Comparison of ENCODE assay signal across 8 cellular contexts in the genomic region with DNA sequence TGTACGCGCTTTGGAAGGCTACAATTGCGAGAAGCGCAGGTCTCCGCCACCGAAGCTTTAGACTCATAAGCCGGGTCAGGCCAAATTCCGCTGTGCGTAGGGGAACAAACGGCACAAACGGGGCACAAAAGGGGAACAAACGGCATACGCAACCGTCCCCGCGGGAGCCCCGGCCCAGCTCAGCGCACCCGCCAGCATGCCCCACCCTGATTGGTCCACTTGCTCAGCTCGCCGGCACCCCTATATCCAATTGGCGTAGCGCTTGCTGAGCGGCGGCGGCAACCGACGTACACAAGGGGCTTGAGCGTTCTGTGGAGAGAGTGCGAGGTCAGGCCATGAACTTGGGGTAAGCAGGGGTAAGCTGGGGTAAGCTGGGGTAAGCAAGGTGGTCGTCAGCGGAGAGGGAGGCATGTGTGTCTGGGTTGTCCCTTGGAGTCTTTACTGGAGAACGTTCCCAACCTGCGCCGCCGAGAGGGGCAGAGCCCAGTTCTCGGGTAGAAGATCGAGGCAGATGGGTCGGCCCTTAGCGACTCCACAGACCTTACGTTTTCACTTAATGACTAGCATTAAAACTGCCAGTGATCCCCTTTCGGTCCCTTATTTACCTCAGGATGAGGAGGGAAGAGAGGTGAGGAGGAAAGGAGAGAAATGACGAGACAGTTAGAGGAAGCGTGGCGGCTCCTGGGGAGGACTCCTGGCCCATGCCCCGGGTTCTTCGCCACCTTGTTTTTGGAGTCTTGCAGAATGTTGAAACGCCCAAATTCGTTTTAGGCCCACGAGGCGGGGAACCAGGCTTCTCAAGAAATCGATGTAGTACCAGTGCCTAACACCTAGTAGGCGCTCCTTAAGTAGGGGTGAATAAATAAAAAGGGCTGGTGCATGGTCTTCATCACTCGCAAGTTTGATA. TPM values are rescaled to one million over a fixed set of nuclear protein-coding genes. Genes with fewer than 3 reads are reported as not detected.
DNase-seq lines count a peak whose midpoint lies in the region; ATAC-seq and TF ChIP-seq lines count a peak whose summit lies in the region.

A gene (plus strand): TSS at position 268 of the 907 bp plus-strand sequence. CDS start 68 bp downstream, at position 336.

- in situ Hi-C loops in GM13976 (cut with MboI; ENCODE audit: low sequenced_read_pairs, unreplicated experiment) = no loop called here

- ATAC-seq in HG02852 (IDR thresholded peaks at IDR 0.05; ENCODE audit: unreplicated experiment) (peak; percentile 100), T-cell (replicated peaks in 1 of 4) (peak; percentile 94 to 98 (median 97)), left cardiac atrium (peak; percentile 100), upper lobe of right lung (peak; percentile 100)

- no peaks in the 10 kb centered on the region for H3K27me3 ChIP-seq in adrenal gland
- no peaks in the 10 kb centered on the region for H3K27me3 ChIP-seq in upper lobe of right lung

- POLR2A ChIA-PET in T-cell (lab: Charles Lee) = interaction anchor here (0.5 to 2.0 kb wide), 8 partner anchors 36 to 125 kb away, joined by 3 to 10 read pairs (median 4); no protein-coding TSS in a partner anchor

- CTCF ChIA-PET in T-cell (lab: Charles Lee) = interaction anchor here in 1 of 2 donors (0.7 to 2.0 kb wide), 9 partner anchors 9 to 245 kb away, joined by 3 to 16 read pairs (median 4); a partner anchor contains a TSS

- H3K36me3 ChIP-seq in adrenal gland (replicated peaks in 1 of 2) (peaks cover 0 to 11% of the 10 kb centered on the region in 2 donors), upper lobe of right lung (peaks cover 31% of the 10 kb centered on the region)

- H3K4me3 Mint-ChIP-seq in T-cell = peak within 1 kb of the TSS; percentile 94 to 97 (median 97)

- H3K9me3 Mint-ChIP-seq in T-cell = peaks cover 0 to 4% (median 0%) of the 10 kb centered on the region in 3 donors

- peaks cover 33 to 45% (median 35%) of the 10 kb centered on the region in 3 donors for H3K4me1 Mint-ChIP-seq in T-cell

- H3K9me3 ChIP-seq in adrenal gland (replicated peaks in 1 of 3) = no peaks in the 10 kb centered on the region
- no peaks in the 10 kb centered on the region for H3K9me3 ChIP-seq in upper lobe of right lung

- intact Hi-C loops in adrenal gland (cut with DNase I) (no loop called here), left cardiac atrium (cut with DNase I) (no loop called here), posterior vena cava (cut with DNase I) (no loop called here), upper lobe of right lung (cut with DNase I) (no loop called here)

- TF ChIP-seq CTCF in GM13976 (IDR thresholded peaks at IDR 0.05; ENCODE audit: borderline replicate concordance, control extremely low read depth, extremely low read depth, insufficient read depth, missing control alignments) (peak; percentile 57), adrenal gland (IDR thresholded peaks at IDR 0.05) (peak; percentile 47 to 69 (median 60)), upper lobe of right lung (IDR thresholded peaks at IDR 0.05) (peak; percentile 73)

- H3K4me1 ChIP-seq in adrenal gland (replicated peaks in 1 of 2) (peaks cover 9 to 21% of the 10 kb centered on the region in 2 donors), upper lobe of right lung (peaks cover 11% of the 10 kb centered on the region)

- H3K36me3 Mint-ChIP-seq in T-cell = peaks cover 15% of the 10 kb centered on the region

- H3K27ac Mint-ChIP-seq in T-cell = peak within 1 kb of the TSS; percentile 97 to 98

- H3K27me3 Mint-ChIP-seq in T-cell = no peaks in the 10 kb centered on the region

- H3K27ac ChIP-seq in adrenal gland (peak within 1 kb of the TSS; percentile 50 to 97 (median 82)), upper lobe of right lung (peak within 1 kb of the TSS; percentile 93)

- 0 to 1% (median 1%) methylated on average over 33 to 54 of the region's 54 CpGs for WGBS in adrenal gland, 4 donors

- H3K4me3 ChIP-seq in adrenal gland (peak within 1 kb of the TSS; percentile 19 to 95 (median 84)), upper lobe of right lung (peak within 1 kb of the TSS; percentile 96)

- peak; percentile 95 for DNase-seq in GM13976 (ENCODE audit: low spot score)
- peak; percentile 20 for DNase-seq in NCI-H1436 treated with DMSO at 0.1 percent for 48 hours (lab: John Stamatoyannopoulos, UW)
- DNase-seq in T-cell = peak; percentile 83 to 98 (median 94)
- peak; percentile 93 to 97 (median 96) for DNase-seq in adrenal gland
- peak; percentile 97 for DNase-seq in left cardiac atrium
- DNase-seq in posterior vena cava (ENCODE audit: low spot score) = peak; percentile 98
- DNase-seq in upper lobe of right lung = peak; percentile 98

- peak; percentile 86 to 92 for TF ChIP-seq POLR2A in adrenal gland (IDR thresholded peaks at IDR 0.05)

RNA-seq across cellular contexts. Expression of the gene that starts here (rescaled TPM):
- 10 to 100 TPM; 57.8 to 75.2 (median 72.6) TPM for total RNA-seq in T-cell
- total RNA-seq in adrenal gland = 10 to 100 TPM in 7 of 8 donors, 1 to 10 TPM in 1; 6.6 to 19.4 (median 17.1) TPM
- 10 to 100 TPM; 12.9 to 22.9 (median 18.5) TPM for polyA plus RNA-seq in adrenal gland
- total RNA-seq in left cardiac atrium = 10 to 100 TPM; 15.8 to 17.0 TPM
- 10 to 100 TPM; 25.5 to 26.3 TPM for total RNA-seq in posterior vena cava
- total RNA-seq in upper lobe of right lung = 25.0 TPM

Comparison
In these comparisons a context has a peak if more than half of its experiments do, and no peak if none do; other contexts are left out.
1. Peak in every context shown above with its lines: DNase-seq, ATAC-seq, H3K4me3 ChIP-seq and H3K27ac ChIP-seq.
2. DNase-seq: peak in every context shown above with its lines; median percentile 98 in posterior vena cava; 98 in upper lobe of right lung; 97 in left cardiac atrium; 96 in adrenal gland; 95 in GM13976; 94 in T-cell; 20 in NCI-H1436 treated with DMSO at 0.1 percent for 48 hours.